8 cellular contexts compared by ENCODE assay signal in the genomic region with DNA sequence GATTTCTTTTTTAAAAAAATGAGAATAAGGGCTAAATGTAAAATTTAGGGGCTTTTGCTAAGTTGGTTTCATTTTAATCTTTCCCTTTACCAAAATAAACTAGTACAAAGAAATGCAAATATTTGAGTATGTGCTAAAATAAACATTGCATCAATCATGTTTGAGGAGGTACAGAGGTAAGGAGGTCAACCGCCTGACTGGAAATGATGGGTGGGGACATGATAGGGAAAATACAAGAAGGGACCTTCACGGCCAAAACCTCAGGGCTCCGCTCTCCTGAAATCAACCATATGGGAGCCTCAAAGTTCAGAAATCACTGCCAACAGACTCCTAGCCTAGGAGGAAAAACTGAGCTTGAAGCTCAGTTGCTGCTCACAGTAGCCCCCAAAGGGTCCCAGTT.
DNase-seq lines count a peak whose midpoint lies in the region; ATAC-seq, FAIRE-seq and TF ChIP-seq lines count a peak whose summit lies in the region.

No MANE protein-coding gene starts in this region.

- no peak for TF ChIP-seq POLR2A in adrenal gland (IDR thresholded peaks at IDR 0.05)

- H3K9me3 ChIP-seq in pancreas: no peaks in the 10 kb centered on the region
- H3K9me3 ChIP-seq in adrenal gland (replicated peaks in 1 of 3): no peaks in the 10 kb centered on the region

- H3K4me1 ChIP-seq in pancreas: peaks cover 6 to 8% (median 7%) of the 10 kb centered on the region in 3 donors
- H3K4me1 ChIP-seq in adrenal gland (replicated peaks in 1 of 2): peaks cover 0 to 4% of the 10 kb centered on the region in 2 donors

- H3K27ac ChIP-seq in pancreas (peak overlapping the region in 2 of 4 donors; percentile 44 to 51), adrenal gland (no peak overlapping the region)

- FAIRE-seq in pancreas (lab: Jason Lieb, UNC): no peak

- H3K27me3 ChIP-seq in pancreas: no peaks in the 10 kb centered on the region
- no peaks in the 10 kb centered on the region for H3K27me3 ChIP-seq in adrenal gland

- intact Hi-C loops in pancreas (cut with DNase I): no loop called here
- intact Hi-C loops in adrenal gland (cut with DNase I): no loop called here

- DNase-seq in NCI-H748 (lab: John Stamatoyannopoulos, UW; ENCODE audit: unreplicated experiment) (peak; percentile 77), pancreas (peak in 3 of 6 donors; percentile 32 to 87 (median 49)), nucleus accumbens (lab: John Stamatoyannopoulos, UW) (no peak), adrenal gland (no peak), activated gamma-delta T cell (lab: John Stamatoyannopoulos, UW) (no peak), OCI-M1 (lab: John Stamatoyannopoulos, UW) (no peak)

- H3K36me3 ChIP-seq in pancreas (no peaks in the 10 kb centered on the region), adrenal gland (replicated peaks in 1 of 2) (no peaks in the 10 kb centered on the region)

- TF ChIP-seq CTCF in pancreas (IDR thresholded peaks at IDR 0.05) (no peak), adrenal gland (IDR thresholded peaks at IDR 0.05) (no peak)

- ATAC-seq in GM18907 (IDR thresholded peaks at IDR 0.05; ENCODE audit: unreplicated experiment): peak; percentile 83
- peak; percentile 98 for ATAC-seq in HG02798 (IDR thresholded peaks at IDR 0.05; ENCODE audit: poor library complexity, unreplicated experiment)
- ATAC-seq in pancreas: peak; percentile 55 to 98 (median 93)

- WGBS in pancreas, 2 donors: 6 to 10% methylated on average over 3 of the region's 3 CpGs
- 45 to 80% (median 65%) methylated on average over 3 of the region's 3 CpGs for WGBS in adrenal gland, 4 donors

- no peak overlapping the region for H3K4me3 ChIP-seq in pancreas
- H3K4me3 ChIP-seq in adrenal gland: no peak overlapping the region
